8 cellular contexts compared by ENCODE assay signal in the genomic region with DNA sequence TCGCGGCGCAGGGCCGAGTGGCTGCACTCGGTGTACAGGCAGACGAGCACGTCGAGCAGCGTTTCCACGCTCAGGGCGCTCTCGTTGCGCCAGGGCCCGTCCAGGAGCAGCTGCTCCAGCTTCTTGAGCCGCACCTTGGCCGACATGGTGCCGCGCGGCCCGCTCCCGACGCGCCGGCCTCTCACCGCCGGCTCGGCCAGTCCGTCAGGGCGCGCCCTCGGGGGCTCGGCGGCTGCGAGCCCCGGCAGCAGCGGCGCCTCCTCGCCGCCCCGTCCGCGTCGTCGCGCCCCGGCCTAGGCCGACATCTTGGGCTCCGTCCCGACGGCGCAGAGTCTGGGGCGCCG. TPM values are rescaled to one million over a fixed set of nuclear protein-coding genes. Genes with fewer than 3 reads are reported as not detected.
DNase-seq lines count a peak whose midpoint lies in the region; ATAC-seq, FAIRE-seq and TF ChIP-seq lines count a peak whose summit lies in the region.

No MANE protein-coding gene starts in this region.

- H3K27me3 Mint-ChIP-seq in H9 (ENCODE audit: low read depth) = no peaks in the 10 kb centered on the region

- ATAC-seq in GM19467 (IDR thresholded peaks at IDR 0.05; ENCODE audit: unreplicated experiment) (no peak), GM19324 (IDR thresholded peaks at IDR 0.05; ENCODE audit: low FRiP score, unreplicated experiment) (no peak)

- H3K4me1 Mint-ChIP-seq in H9 = peaks cover 22 to 33% of the 10 kb centered on the region in 2 experiments

- WGBS in H9 (ENCODE audit: extremely low coverage, insufficient read length, low lambda C conversion rate) = no CpG with 5 or more reads among the region's 53 CpGs

- H4K20me1 ChIP-seq in H9 (ENCODE audit: control insufficient read depth, insufficient read depth, insufficient read length) (no peaks in the 10 kb centered on the region), keratinocyte (ENCODE audit: control insufficient read depth, extremely low read depth, insufficient read depth, low read length) (peaks cover 5% of the 10 kb centered on the region)

- peak overlapping the region; percentile 93 to 96; a peak in 4 of 5 replicates for H3K4me3 Mint-ChIP-seq in H9

- no peak overlapping the region for H2AK5ac ChIP-seq in H9 (ENCODE audit: insufficient read length, low read length)

- H3K4me3 ChIP-seq in AG10803 (ENCODE audit: low read length) (peak overlapping the region; percentile 93), keratinocyte (ENCODE audit: control insufficient read depth in 2 of 3, extremely low read depth in 1 of 3, insufficient read depth in 2 of 3, low read depth in 1 of 3, low read length in 3 of 3) (peak overlapping the region; percentile 80 to 92 (median 84)), subcutaneous abdominal adipose tissue (ENCODE audit: low read depth in 1 of 5, low read length in 5 of 5) (peak overlapping the region in 4 of 5 donors; percentile 81 to 97 (median 88))

- H3K79me1 ChIP-seq in H9 (ENCODE audit: insufficient read depth, low read depth, low read length, poor library complexity, severe bottlenecking) = peaks cover 10% of the 10 kb centered on the region

- DNase-seq in AG10803 (ENCODE audit: low read depth) = peak; percentile 19
- no peak for DNase-seq in H9
- DNase-seq in amniotic epithelial cell (ENCODE audit: low read depth) = peak; percentile 15
- DNase-seq in keratinocyte (ENCODE audit: low read depth, low spot score) = no peak
- no peak for DNase-seq in NCI-H345 (lab: John Stamatoyannopoulos, UW)

- H3K36me3 ChIP-seq in keratinocyte (ENCODE audit: control insufficient read depth in 2 of 2, extremely low read depth in 1 of 2, insufficient read depth in 2 of 2, low read length in 2 of 2) = peaks cover 1 to 13% of the 10 kb centered on the region in 2 experiments
- no peaks in the 10 kb centered on the region for H3K36me3 ChIP-seq in subcutaneous abdominal adipose tissue (ENCODE audit: control insufficient read depth in 5 of 5, insufficient read depth in 5 of 5, low read length in 5 of 5)

- H3K9me3 Mint-ChIP-seq in H9 = no peaks in the 10 kb centered on the region; a peak in 1 of 5 replicates

- no peak overlapping the region for H2BK15ac ChIP-seq in H9 (ENCODE audit: low read depth, low read length)

- H3K56ac ChIP-seq in H9 (ENCODE audit: insufficient read length, low read depth, low read length) = no peak overlapping the region

- H3K14ac ChIP-seq in H9 (ENCODE audit: insufficient read depth, low read length) = peak overlapping the region; percentile 26

- no peak overlapping the region for H2BK5ac ChIP-seq in H9 (ENCODE audit: insufficient read length, low read length)

- H3K23ac ChIP-seq in H9 (ENCODE audit: insufficient read length, low read depth, low read length) = no peak overlapping the region

- no peak overlapping the region for H2BK120ac ChIP-seq in H9 (ENCODE audit: low read depth, low read length, poor library complexity, severe bottlenecking)

- H3K18ac ChIP-seq in H9 (ENCODE audit: insufficient read length, low read depth, low read length) = no peak overlapping the region

- peaks cover 10% of the 10 kb centered on the region for H3K23me2 ChIP-seq in H9 (ENCODE audit: insufficient read length, low read depth, low read length, poor library complexity, severe bottlenecking)

- H3T11ph ChIP-seq in H9 (ENCODE audit: low read length) = no peak overlapping the region

- H4K5ac ChIP-seq in H9 (ENCODE audit: insufficient read length, low read depth, low read length) = no peak overlapping the region

- peaks cover 0 to 8% (median 4%) of the 10 kb centered on the region in 3 experiments; a peak in 4 of 7 replicates for H3K36me3 Mint-ChIP-seq in H9 (ENCODE audit: insufficient read depth in 1 of 3, low read depth in 3 of 3)

- H3K79me2 ChIP-seq in H9 (ENCODE audit: insufficient read depth, low read length) = peaks cover 23% of the 10 kb centered on the region; the same call in 1 of the 2 replicates
- H3K79me2 ChIP-seq in keratinocyte (ENCODE audit: control insufficient read depth, insufficient read depth, low read length) = peaks cover 50% of the 10 kb centered on the region

- H2AFZ ChIP-seq in H9 (ENCODE audit: low read length) = no peak overlapping the region
- peak overlapping the region; percentile 51 for H2AFZ ChIP-seq in keratinocyte (ENCODE audit: control insufficient read depth, low read length)

- dilution Hi-C loops in keratinocyte (cut with MboI; ENCODE audit: extremely low pct_ligation_motif_present, low sequenced_read_pairs) = no loop called here

- H3K27me3 ChIP-seq in H9 (ENCODE audit: insufficient read depth, low read length) (no peaks in the 10 kb centered on the region), keratinocyte (ENCODE audit: control insufficient read depth, extremely low read depth, insufficient read depth, low read length) (no peaks in the 10 kb centered on the region), subcutaneous abdominal adipose tissue (ENCODE audit: control insufficient read depth in 5 of 5, insufficient read depth in 4 of 5, low read length in 5 of 5) (no peaks in the 10 kb centered on the region)

- H3K4me2 ChIP-seq in H9 (ENCODE audit: insufficient read depth, insufficient read length, low read length) = peak overlapping the region; percentile 61
- H3K4me2 ChIP-seq in keratinocyte (ENCODE audit: control insufficient read depth, extremely low read depth, insufficient read depth, low read depth, low read length) = no peak overlapping the region

- FAIRE-seq in keratinocyte (lab: Jason Lieb, UNC) = no peak

- no peak overlapping the region for H2BK20ac ChIP-seq in H9 (ENCODE audit: low read depth, low read length, poor library complexity, severe bottlenecking)

- H3K4me1 ChIP-seq in H9 (ENCODE audit: insufficient read depth, low read length) (no peaks in the 10 kb centered on the region; the same call in 1 of the 2 replicates), keratinocyte (ENCODE audit: control insufficient read depth, extremely low read depth, insufficient read depth, low read length) (peaks cover 15% of the 10 kb centered on the region), subcutaneous abdominal adipose tissue (ENCODE audit: control insufficient read depth in 5 of 5, insufficient read depth in 5 of 5, low read length in 5 of 5) (peaks cover 4 to 50% (median 37%) of the 10 kb centered on the region in 5 donors)

- H3K9me1 ChIP-seq in keratinocyte (ENCODE audit: control insufficient read depth, extremely low read depth, insufficient read depth, low read length) = peaks cover 3% of the 10 kb centered on the region

- no peaks in the 10 kb centered on the region for H3K9me3 ChIP-seq in H9 (ENCODE audit: control insufficient read depth, low read depth, low read length)
- no peaks in the 10 kb centered on the region for H3K9me3 ChIP-seq in keratinocyte (ENCODE audit: control insufficient read depth, low read depth, low read length)
- H3K9me3 ChIP-seq in subcutaneous abdominal adipose tissue (ENCODE audit: control insufficient read depth in 5 of 5, low read length in 5 of 5) = no peaks in the 10 kb centered on the region

- H3K27ac Mint-ChIP-seq in H9 = no peak overlapping the region

- no peak overlapping the region for H4K8ac ChIP-seq in H9 (replicated peaks; ENCODE audit: insufficient read length, low read depth, low read length)

- TF ChIP-seq CTCF in AG10803 (conservative IDR thresholded peaks at IDR 0.05; ENCODE audit: low read length) (no peak), H9 (conservative IDR thresholded peaks at IDR 0.05) (no peak), keratinocyte (optimal IDR thresholded peaks at IDR 0.05 in 1 of 3, IDR thresholded peaks at IDR 0.05 in 1 of 3, conservative IDR thresholded peaks at IDR 0.05 in 1 of 3; ENCODE audit: extremely low read depth in 1 of 3, insufficient read depth in 2 of 3, low read length in 3 of 3) (no peak)

- H3K27ac ChIP-seq in H9 (ENCODE audit: insufficient read length, low read depth, low read length) (no peak overlapping the region), keratinocyte (ENCODE audit: control insufficient read depth, insufficient read depth, low read length) (peak overlapping the region; percentile 60), subcutaneous abdominal adipose tissue (ENCODE audit: low read depth, low read length) (peak overlapping the region; percentile 85)

- H3K4ac ChIP-seq in H9 (ENCODE audit: low read depth, low read length) = no peak overlapping the region

- no peak overlapping the region for H2BK12ac ChIP-seq in H9 (ENCODE audit: insufficient read length, low read depth, low read length)

- no peak overlapping the region for H4K91ac ChIP-seq in H9 (ENCODE audit: insufficient read length, low read depth, low read length)

- peak overlapping the region; percentile 50 for H3K9ac ChIP-seq in H9 (ENCODE audit: extremely low read depth, insufficient read length, low read length)
- H3K9ac ChIP-seq in keratinocyte (ENCODE audit: control insufficient read depth, extremely low read depth, insufficient read depth, low read length) = peak overlapping the region; percentile 83
- peak overlapping the region in 4 of 5 donors; percentile 61 to 92 (median 86) for H3K9ac ChIP-seq in subcutaneous abdominal adipose tissue (ENCODE audit: low read length in 5 of 5)

RNA-seq across cellular contexts. Expression of a gene that starts 0.3 kb away (rescaled TPM):
- 97.3 and 103 TPM in 2 replicates for total RNA-seq in H9 (2021)
- polyA plus RNA-seq in keratinocyte = 41.3 to 55.0 TPM (median 43.4 TPM) in 3 replicates
- 52.6 TPM for polyA plus RNA-seq in keratinocyte (2011; ENCODE audit: low read depth)
- 48.3 and 54.5 TPM in 2 replicates for polyA plus RNA-seq in keratinocyte (2011; cell fraction: cytosol; rRNA removed)
- polyA plus RNA-seq in keratinocyte (2011; cell fraction: nucleus; rRNA removed) = 163 and 192 TPM in 2 replicates
- polyA plus RNA-seq in keratinocyte (2012; ENCODE audit: low replicate concordance) = 40.3 and 52.6 TPM in 2 replicates
- 116 to 188 TPM (median 127 TPM) in 3 replicates for polyA minus RNA-seq in keratinocyte
- polyA minus RNA-seq in keratinocyte (2011; cell fraction: cytosol; rRNA and poly(A)+ RNA removed) = 59.3 TPM
- polyA minus RNA-seq in keratinocyte (2011; cell fraction: nucleus; rRNA and poly(A)+ RNA removed) = 110 and 147 TPM in 2 replicates

RNA-seq across cellular contexts. Expression of a gene that starts 27.0 kb away (rescaled TPM):
- not detected in 2 replicates for total RNA-seq in H9 (2021)
- polyA plus RNA-seq in keratinocyte = not detected in 3 replicates
- not detected for polyA plus RNA-seq in keratinocyte (2011; ENCODE audit: low read depth)
- not detected in 2 replicates for polyA plus RNA-seq in keratinocyte (2011; cell fraction: cytosol; rRNA removed)
- polyA plus RNA-seq in keratinocyte (2011; cell fraction: nucleus; rRNA removed) = not detected in 2 replicates
- not detected in 2 replicates for polyA plus RNA-seq in keratinocyte (2012; ENCODE audit: low replicate concordance)
- not detected in 3 replicates for polyA minus RNA-seq in keratinocyte
- polyA minus RNA-seq in keratinocyte (2011; cell fraction: cytosol; rRNA and poly(A)+ RNA removed) = not detected
- not detected in 2 replicates for polyA minus RNA-seq in keratinocyte (2011; cell fraction: nucleus; rRNA and poly(A)+ RNA removed)

RNA-seq across cellular contexts. Expression of a gene that starts 37.5 kb away (rescaled TPM):
- 0.39 and 0.42 TPM in 2 replicates for total RNA-seq in H9 (2021)
- not detected in 3 replicates for polyA plus RNA-seq in keratinocyte
- not detected for polyA plus RNA-seq in keratinocyte (2011; ENCODE audit: low read depth)
- not detected in 2 replicates for polyA plus RNA-seq in keratinocyte (2011; cell fraction: cytosol; rRNA removed)
- polyA plus RNA-seq in keratinocyte (2011; cell fraction: nucleus; rRNA removed) = not detected in 2 replicates
- polyA plus RNA-seq in keratinocyte (2012; ENCODE audit: low replicate concordance) = not detected in 2 replicates
- not detected in 3 replicates for polyA minus RNA-seq in keratinocyte
- polyA minus RNA-seq in keratinocyte (2011; cell fraction: cytosol; rRNA and poly(A)+ RNA removed) = not detected
- not detected in 2 replicates for polyA minus RNA-seq in keratinocyte (2011; cell fraction: nucleus; rRNA and poly(A)+ RNA removed)

Comparison
In these comparisons a context has a peak if more than half of its experiments do, and no peak if none do; other contexts are left out.
1. DNase-seq: peak in AG10803 (single experiment) and amniotic epithelial cell (single experiment); none in H9 (single experiment), keratinocyte (single experiment) and NCI-H345 (single experiment).
2. Peak in every context shown above with its lines, with median percentiles within 50 percentile points of each other: H3K4me3 ChIP-seq and H3K9ac ChIP-seq.